ENCODE assay signal across 1 cellular context in the genomic region with DNA sequence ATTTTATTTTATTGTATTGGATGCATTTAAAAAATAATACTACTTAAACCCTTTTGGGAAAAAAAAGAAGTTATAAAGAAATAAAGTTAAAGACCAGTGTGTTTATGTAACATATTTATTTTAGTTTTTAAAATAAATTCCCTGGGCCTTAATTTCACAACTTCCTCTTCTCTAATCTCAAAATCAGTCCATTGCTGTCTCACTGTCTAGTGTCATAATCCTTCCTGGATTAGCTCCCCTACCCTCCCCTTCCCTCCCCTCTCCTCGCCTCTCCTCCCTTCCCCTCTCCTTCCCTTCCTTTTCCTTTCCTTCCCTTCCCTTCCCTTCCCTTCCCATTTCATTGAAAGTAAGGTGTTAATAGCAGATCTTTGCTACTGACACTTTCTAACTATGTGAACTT.
A peak's percentile ranks its signal among the peaks of the same experiment; 100 is the strongest.
TF ChIP-seq lines count a peak whose summit lies in the region.

No MANE protein-coding gene starts in this region.

TF ChIP-seq in K562, 482 proteins besides CTCF, POLR2A, EP300 and RAD21 (continued from another document):
- TF ChIP-seq PHB2 (IDR thresholded peaks at IDR 0.05; ENCODE audit: low read depth), result peak; percentile 71
- TF ChIP-seq ETV1 (tag; conservative IDR thresholded peaks at IDR 0.05; ENCODE audit: low read depth), result peak; percentile 37; the same call in 1 of the 2 replicates
- TF ChIP-seq SMAD2 (IDR thresholded peaks at IDR 0.05; ENCODE audit: low read depth, low read length), result no peak
- TF ChIP-seq DPF2 (IDR thresholded peaks at IDR 0.05), result peak; percentile 71
- TF ChIP-seq POLR2B (IDR thresholded peaks at IDR 0.05; ENCODE audit: low read depth, partially characterized antibody), result no peak
- peak; percentile 90 to 91 for TF ChIP-seq TRIM24 (IDR thresholded peaks at IDR 0.05)
- TF ChIP-seq DNMT1 (IDR thresholded peaks at IDR 0.05), result no peak
- TF ChIP-seq EHMT2 (IDR thresholded peaks at IDR 0.05), result 0 out of 2 replicates have a peak, but pooled peaks have one; percentile 24
- TF ChIP-seq STAG1 (CRISPR knock-in tag; IDR thresholded peaks at IDR 0.05; ENCODE audit: borderline replicate concordance), result no peak
- TF ChIP-seq CC2D1A (IDR thresholded peaks at IDR 0.05), result peak; percentile 59
- peak; percentile 22; the same call in 1 of the 2 replicates for TF ChIP-seq JUND (IDR thresholded peaks at IDR 0.05; ENCODE audit: borderline replicate concordance, low read depth, low read length)
- no peak; the same call in 2 of the 3 replicates for TF ChIP-seq JUND (tag; IDR thresholded peaks at IDR 0.05; ENCODE audit: borderline replicate concordance, low read depth, low read length)
- TF ChIP-seq SMARCE1 (IDR thresholded peaks at IDR 0.05), result peak; percentile 68; the same call in 1 of the 2 replicates
- no peak for TF ChIP-seq ZBTB49 (CRISPR knock-in tag; IDR thresholded peaks at IDR 0.05; ENCODE audit: borderline replicate concordance)
- TF ChIP-seq KDM1A (IDR thresholded peaks at IDR 0.05), result peak in 1 of 2 experiments; percentile 8; a peak in 1 of 4 replicates
- peak in 1 of 2 experiments; percentile 43; a peak in 1 of 4 replicates for TF ChIP-seq RCOR1 (IDR thresholded peaks at IDR 0.05; ENCODE audit: borderline replicate concordance in 1 of 2, low read depth in 2 of 2, low read length in 2 of 2)
- TF ChIP-seq, protein P1, sequence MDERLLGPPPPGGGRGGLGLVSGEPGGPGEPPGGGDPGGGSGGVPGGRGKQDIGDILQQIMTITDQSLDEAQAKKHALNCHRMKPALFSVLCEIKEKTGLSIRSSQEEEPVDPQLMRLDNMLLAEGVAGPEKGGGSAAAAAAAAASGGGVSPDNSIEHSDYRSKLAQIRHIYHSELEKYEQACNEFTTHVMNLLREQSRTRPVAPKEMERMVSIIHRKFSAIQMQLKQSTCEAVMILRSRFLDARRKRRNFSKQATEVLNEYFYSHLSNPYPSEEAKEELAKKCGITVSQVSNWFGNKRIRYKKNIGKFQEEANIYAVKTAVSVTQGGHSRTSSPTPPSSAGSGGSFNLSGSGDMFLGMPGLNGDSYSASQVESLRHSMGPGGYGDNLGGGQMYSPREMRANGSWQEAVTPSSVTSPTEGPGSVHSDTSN (CRISPR knock-in tag; IDR thresholded peaks at IDR 0.05; ENCODE audit: low read depth), result no peak
- TF ChIP-seq, protein P1 (tag; conservative IDR thresholded peaks at IDR 0.05; ENCODE audit: low read depth), result 0 out of 2 replicates have a peak, but pooled peaks have one; percentile 14
- TF ChIP-seq KLF13 (tag; IDR thresholded peaks at IDR 0.05; ENCODE audit: borderline replicate concordance, low read depth), result no peak
- no peak for TF ChIP-seq PRMT5 (CRISPR knock-in tag; IDR thresholded peaks at IDR 0.05)
- TF ChIP-seq CREM (IDR thresholded peaks at IDR 0.05; ENCODE audit: low read depth), result peak; percentile 61
- no peak for TF ChIP-seq CEBPG (CRISPR knock-in tag; IDR thresholded peaks at IDR 0.05)
- TF ChIP-seq CEBPG (tag; conservative IDR thresholded peaks at IDR 0.05 in 1 of 2, IDR thresholded peaks at IDR 0.05 in 1 of 2), result peak; percentile 48 to 74; a peak in 3 of 4 replicates
- peak; percentile 68 for TF ChIP-seq ARID1B (IDR thresholded peaks at IDR 0.05)
- no peak for TF ChIP-seq RREB1 (CRISPR knock-in tag; IDR thresholded peaks at IDR 0.05)
- no peak for TF ChIP-seq SREBF1 (IDR thresholded peaks at IDR 0.05; ENCODE audit: borderline replicate concordance, low read depth, low read length)
- TF ChIP-seq ZEB2 (IDR thresholded peaks at IDR 0.05), result no peak
- TF ChIP-seq ZNF77 (CRISPR knock-in tag; IDR thresholded peaks at IDR 0.05), result no peak
- no peak for TF ChIP-seq ZNF239 (CRISPR knock-in tag; IDR thresholded peaks at IDR 0.05)
- no peak for TF ChIP-seq ZBTB1 (CRISPR knock-in tag; IDR thresholded peaks at IDR 0.05; ENCODE audit: borderline replicate concordance, low read depth)
- no peak for TF ChIP-seq NFRKB (IDR thresholded peaks at IDR 0.05; ENCODE audit: low read depth)
- TF ChIP-seq BRF2 (IDR thresholded peaks at IDR 0.05; ENCODE audit: borderline replicate concordance, insufficient read depth, insufficient read length), result no peak
- TF ChIP-seq MTA1 (IDR thresholded peaks at IDR 0.05; ENCODE audit: borderline replicate concordance), result peak; percentile 53; the same call in 1 of the 2 replicates
- TF ChIP-seq NFE2 (IDR thresholded peaks at IDR 0.05; ENCODE audit: low read depth), result peak; percentile 55
- TF ChIP-seq TEAD4 (IDR thresholded peaks at IDR 0.05; ENCODE audit: low read length), result 0 out of 2 replicates have a peak, but pooled peaks have one; percentile 20
- TF ChIP-seq TEAD4 (CRISPR knock-in tag; IDR thresholded peaks at IDR 0.05; ENCODE audit: borderline replicate concordance), result no peak
- TF ChIP-seq, protein P2, sequence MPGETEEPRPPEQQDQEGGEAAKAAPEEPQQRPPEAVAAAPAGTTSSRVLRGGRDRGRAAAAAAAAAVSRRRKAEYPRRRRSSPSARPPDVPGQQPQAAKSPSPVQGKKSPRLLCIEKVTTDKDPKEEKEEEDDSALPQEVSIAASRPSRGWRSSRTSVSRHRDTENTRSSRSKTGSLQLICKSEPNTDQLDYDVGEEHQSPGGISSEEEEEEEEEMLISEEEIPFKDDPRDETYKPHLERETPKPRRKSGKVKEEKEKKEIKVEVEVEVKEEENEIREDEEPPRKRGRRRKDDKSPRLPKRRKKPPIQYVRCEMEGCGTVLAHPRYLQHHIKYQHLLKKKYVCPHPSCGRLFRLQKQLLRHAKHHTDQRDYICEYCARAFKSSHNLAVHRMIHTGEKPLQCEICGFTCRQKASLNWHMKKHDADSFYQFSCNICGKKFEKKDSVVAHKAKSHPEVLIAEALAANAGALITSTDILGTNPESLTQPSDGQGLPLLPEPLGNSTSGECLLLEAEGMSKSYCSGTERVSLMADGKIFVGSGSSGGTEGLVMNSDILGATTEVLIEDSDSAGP (CRISPR knock-in tag; IDR thresholded peaks at IDR 0.05), result no peak
- TF ChIP-seq CHD1 (IDR thresholded peaks at IDR 0.05; ENCODE audit: low read length), result no peak
- peak; percentile 58 for TF ChIP-seq SMARCA4 (IDR thresholded peaks at IDR 0.05)
- 0 out of 2 replicates have a peak, but pooled peaks have one; percentile 17 for TF ChIP-seq GATA2 (CRISPR knock-in tag; IDR thresholded peaks at IDR 0.05)
- no peak for TF ChIP-seq RBM15 (IDR thresholded peaks at IDR 0.05; ENCODE audit: insufficient read depth, low read length)
